ENCODE assay signal across 13 cellular contexts in the genomic region with DNA sequence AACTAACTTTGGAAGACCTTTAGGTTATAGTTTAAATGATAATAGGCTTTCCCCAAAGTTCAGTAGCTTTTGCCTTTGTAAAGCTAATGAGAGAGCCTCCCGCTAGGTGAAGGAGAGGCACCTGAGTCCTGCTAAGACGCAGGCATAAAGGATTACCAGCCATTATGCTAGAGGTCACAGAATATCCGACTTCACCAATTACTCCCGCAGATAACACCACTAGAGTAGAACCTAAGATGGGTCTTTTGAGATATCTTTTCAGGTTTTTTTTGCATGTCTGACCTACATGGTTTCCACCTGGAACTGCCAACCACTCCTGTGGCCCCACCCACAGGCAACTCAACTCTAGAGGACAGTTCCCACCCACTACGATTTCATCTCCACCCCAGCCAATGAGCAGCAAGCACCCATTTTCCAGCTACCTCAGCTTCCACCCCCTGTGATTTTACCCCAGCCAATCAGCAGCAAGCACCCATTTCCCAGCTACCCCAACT.
"Had no signal": no experiment of that assay in that cellular context is flagged by ENCODE, and none has a peak within 500 bp of the region (broad histone marks: within the 10 kb centered on the region; RNA-seq: fewer than 3 reads in every experiment).

No MANE protein-coding gene starts in this region.

- H3K27ac ChIP-seq: ascending aorta, gastroesophageal sphincter, ovary, right lobe of liver had no signal

- H3K4me1 ChIP-seq: ascending aorta, gastroesophageal sphincter, right lobe of liver had no signal

- H3K4me3 ChIP-seq: ascending aorta, gastroesophageal sphincter, ovary, right lobe of liver, smooth muscle cell had no signal

- H3K27me3 ChIP-seq: ascending aorta, ovary, right lobe of liver had no signal

- DNase-seq: activated CD4-positive, alpha-beta T cell treated with anti-CD3 and anti-CD28 coated beads, Interleukin-2, amount 10 ng/mL, durations not matched to agents 7 days and 5 days; activated naive CD4-positive, alpha-beta T cell treated with anti-CD3 and anti-CD28 coated beads for 36 hours; activated naive CD8-positive, alpha-beta T cell treated with anti-CD3 and anti-CD28 coated beads, Interleukin-2, amount 50 U/mL, for 24 hours; activated T-cell treated with anti-CD3 and anti-CD28 coated beads for 4 hours; dermis blood vessel endothelial cell; effector memory CD8-positive, alpha-beta T cell; ovary had no signal

- H3K9me3 ChIP-seq: ascending aorta, ovary had no signal

- ATAC-seq: activated naive CD8-positive, alpha-beta T cell treated with anti-CD3 and anti-CD28 coated beads, Interleukin-2, amount 50 U/mL, for 24 hours; effector memory CD8-positive, alpha-beta T cell; gastroesophageal sphincter; right lobe of liver had no signal

- H3K4me3 Mint-ChIP-seq: activated CD4-positive, alpha-beta T cell treated with anti-CD3 and anti-CD28 coated beads, Interleukin-2, amount 10 ng/mL, durations not matched to agents 7 days and 5 days; activated naive CD4-positive, alpha-beta T cell treated with anti-CD3 and anti-CD28 coated beads for 36 hours; activated naive CD8-positive, alpha-beta T cell treated with anti-CD3 and anti-CD28 coated beads, Interleukin-2, amount 50 U/mL, for 24 hours; effector memory CD8-positive, alpha-beta T cell; stimulated activated naive CD8-positive, alpha-beta T cell treated with anti-CD3 and anti-CD28 coated beads, Interleukin-15, Interleukin-2, amounts not matched to agents 100 ng/mL and 50 ng/mL, for 24 hours had no signal

- H3K27me3 Mint-ChIP-seq: activated CD4-positive, alpha-beta T cell treated with anti-CD3 and anti-CD28 coated beads, Interleukin-2, amount 10 ng/mL, durations not matched to agents 7 days and 5 days; activated naive CD8-positive, alpha-beta T cell treated with anti-CD3 and anti-CD28 coated beads, Interleukin-2, amount 50 U/mL, for 24 hours; effector memory CD8-positive, alpha-beta T cell; stimulated activated naive CD8-positive, alpha-beta T cell treated with anti-CD3 and anti-CD28 coated beads, Interleukin-15, Interleukin-2, amounts not matched to agents 100 ng/mL and 50 ng/mL, for 24 hours had no signal

- H3K27ac Mint-ChIP-seq: activated CD4-positive, alpha-beta T cell treated with anti-CD3 and anti-CD28 coated beads, Interleukin-2, amount 10 ng/mL, durations not matched to agents 7 days and 5 days; activated naive CD4-positive, alpha-beta T cell treated with anti-CD3 and anti-CD28 coated beads for 36 hours; activated naive CD8-positive, alpha-beta T cell treated with anti-CD3 and anti-CD28 coated beads, Interleukin-2, amount 50 U/mL, for 24 hours; activated T-helper 2 cell treated with anti-CD3 and anti-CD28 coated beads, Interferon-gamma antibody, Interleukin-2, Interleukin-4, amounts not matched to agents 10 μg/mL and 5 μg/mL and 100 μg/mL, durations not matched to agents 14 hours and 24 hours and 36 hours; stimulated activated naive CD8-positive, alpha-beta T cell treated with anti-CD3 and anti-CD28 coated beads, Interleukin-15, Interleukin-2, amounts not matched to agents 100 ng/mL and 50 ng/mL, for 24 hours had no signal

- H3K36me3 ChIP-seq: ascending aorta, gastroesophageal sphincter, ovary, right lobe of liver had no signal
